Comparison of ENCODE assay signal across 8 cellular contexts in genomic region chr1:155729031-155729898, GRCh38. TPM values are rescaled to one million over a fixed set of nuclear protein-coding genes. Genes with fewer than 3 reads are reported as not detected.
DNase-seq lines count a peak whose midpoint lies in the region; ATAC-seq lines count a peak whose summit lies in the region.

No MANE protein-coding gene starts in this region.

- DNase-seq in NCI-H2029 treated with DMSO at 0.1 percent for 48 hours (lab: John Stamatoyannopoulos, UW) (peak; percentile 49), NCI-H2029 (lab: John Stamatoyannopoulos, UW) (no peak), KBM-7 (peak; percentile 64), SK-N-DZ (ENCODE audit: low spot score) (peak; percentile 79), caudate nucleus (lab: John Stamatoyannopoulos, UW) (peak in 46 of 61 donors; percentile 1 to 78 (median 25)), left kidney (ENCODE audit: low read depth, low spot score) (peak; percentile 89), substantia nigra (lab: John Stamatoyannopoulos, UW) (peak in 40 of 49 donors; percentile 4 to 77 (median 34))

- H3K27ac ChIP-seq in caudate nucleus (ENCODE audit: low read depth, low read length) (no peak overlapping the region), substantia nigra (ENCODE audit: low read depth, low read length, poor library complexity, severe bottlenecking) (peak overlapping the region; percentile 32)

- in situ Hi-C loops in KBM-7 (cut with MboI; ENCODE audit: low pct_unique_long_range_greater_than_20kb, low sequenced_read_pairs) = no loop called here

- ATAC-seq in GM18498 (IDR thresholded peaks at IDR 0.05; ENCODE audit: unreplicated experiment) = no peak

RNA-seq across cellular contexts. Expression of gene DAP3, which starts 40.4 kb away (rescaled TPM):
- 169 and 190 TPM in 2 replicates for polyA plus RNA-seq in SK-N-DZ (2014; cell fraction: cytosol; rRNA removed)
- 250 and 280 TPM in 2 replicates for polyA plus RNA-seq in SK-N-DZ (2014; cell fraction: nucleus; rRNA removed)

RNA-seq across cellular contexts. Expression of gene YY1AP1, which starts 40.7 kb away (rescaled TPM):
- polyA plus RNA-seq in SK-N-DZ (2014; cell fraction: cytosol; rRNA removed) = 40.0 and 45.8 TPM in 2 replicates
- 51.4 and 73.1 TPM in 2 replicates for polyA plus RNA-seq in SK-N-DZ (2014; cell fraction: nucleus; rRNA removed)
